ENCODE assay signal across 8 cellular contexts in genomic region chr11:47355283-47356128, GRCh38. TPM values are rescaled to one million over a fixed set of nuclear protein-coding genes. Genes with fewer than 3 reads are reported as not detected.
DNase-seq lines count a peak whose midpoint lies in the region; ATAC-seq and TF ChIP-seq lines count a peak whose summit lies in the region.

No MANE protein-coding gene starts in this region.

- intact Hi-C loops in Panc1 (cut with micrococcal nuclease; ENCODE audit: unreplicated experiment) = loop anchor here (10.0 kb wide), 2 partner anchors 101 to 181 kb away; partner anchors contain the start of genes ARFGAP2 and NR1H3

- peak; percentile 36 for TF ChIP-seq CTCF in DOHH2 (IDR thresholded peaks at IDR 0.05; ENCODE audit: low read depth, low read length, poor library complexity, severe bottlenecking)
- TF ChIP-seq CTCF in LNCAP (IDR thresholded peaks at IDR 0.05) = peak; percentile 99
- TF ChIP-seq CTCF in Panc1 (IDR thresholded peaks at IDR 0.05) = peak; percentile 100
- peak; percentile 87 for TF ChIP-seq CTCF in coronary artery (IDR thresholded peaks at IDR 0.05)

- H3K4me3 ChIP-seq in DOHH2 (ENCODE audit: low read length) (no peak overlapping the region), Panc1 (ENCODE audit: low read depth in 2 of 2, low read length in 2 of 2) (peak overlapping the region; percentile 19 to 36), coronary artery (peak overlapping the region; percentile 71)

- no peaks in the 10 kb centered on the region for H4K20me1 ChIP-seq in DOHH2 (ENCODE audit: control insufficient read depth, insufficient read depth, low read depth, low read length)

- peaks cover 9% of the 10 kb centered on the region for H3K79me2 ChIP-seq in DOHH2 (ENCODE audit: control insufficient read depth, low read length)

- ATAC-seq in Panc1 = peak; percentile 96
- ATAC-seq in GM18907 (IDR thresholded peaks at IDR 0.05; ENCODE audit: unreplicated experiment) = no peak
- ATAC-seq in HG03159 (IDR thresholded peaks at IDR 0.05; ENCODE audit: unreplicated experiment) = no peak

- CTCF ChIA-PET in Panc1 (lab: Charles Lee) = interaction anchor here (0.6 to 0.9 kb wide), 14 partner anchors 9 to 489 kb away, joined by 3 to 8 read pairs (median 3); no protein-coding TSS in a partner anchor

- H3K9me2 ChIP-seq in DOHH2 (replicated peaks; ENCODE audit: control insufficient read depth, low read length) = no peaks in the 10 kb centered on the region

- H3K4me2 ChIP-seq in DOHH2 (ENCODE audit: low read length) = no peak overlapping the region

- peaks cover 8% of the 10 kb centered on the region; the same call in 1 of the 2 replicates for H3F3A ChIP-seq in DOHH2 (ENCODE audit: control insufficient read depth, insufficient read depth)

- in situ Hi-C loops in Panc1 (cut with HindIII; ENCODE audit: low pct_unique_long_range_greater_than_20kb, low sequenced_read_pairs) = no loop called here

- H3K9me3 ChIP-seq in DOHH2 (ENCODE audit: control insufficient read depth, insufficient read depth, low read length) (peaks cover 8% of the 10 kb centered on the region; the same call in 1 of the 2 replicates), Panc1 (ENCODE audit: control insufficient read depth, insufficient read depth, low read depth, low read length) (no peaks in the 10 kb centered on the region)

- peaks cover 32% of the 10 kb centered on the region for H3K36me3 ChIP-seq in DOHH2 (ENCODE audit: control insufficient read depth, low read length)
- no peaks in the 10 kb centered on the region for H3K36me3 ChIP-seq in Panc1 (ENCODE audit: control insufficient read depth, insufficient read depth, low read length)

- H3K27ac ChIP-seq in DOHH2 (ENCODE audit: low read depth, low read length) = no peak overlapping the region
- H3K27ac ChIP-seq in Panc1 (ENCODE audit: low read length) = no peak overlapping the region
- H3K27ac ChIP-seq in coronary artery = no peak overlapping the region

- no peaks in the 10 kb centered on the region for H3K27me3 ChIP-seq in DOHH2 (ENCODE audit: control insufficient read depth, low read length)
- H3K27me3 ChIP-seq in Panc1 (ENCODE audit: control insufficient read depth, insufficient read depth, low read length) = no peaks in the 10 kb centered on the region

- BruUV-seq in Panc1 (replicated peaks; lab: Mats Ljungman, UMichigan) = no TSS peak

- POLR2A ChIA-PET in Panc1 (lab: Charles Lee) = interaction anchor here (0.8 kb wide), 1 partner anchor 195 kb away, joined by 6 read pairs; no protein-coding TSS in a partner anchor

- H3K4me1 ChIP-seq in DOHH2 (ENCODE audit: control insufficient read depth, low read length) = no peaks in the 10 kb centered on the region; the same call in 1 of the 2 replicates
- H3K4me1 ChIP-seq in Panc1 (ENCODE audit: control insufficient read depth, insufficient read depth, low read length) = no peaks in the 10 kb centered on the region

- DNase-seq in Panc1 (ENCODE audit: low read depth, low spot score) (peak; percentile 79), coronary artery (ENCODE audit: low spot score) (peak; percentile 92), kidney tubule cell (ENCODE audit: low spot score) (peak; percentile 95)
- DNase-seq in stimulated activated CD4-positive, alpha-beta T cell treated with anti-CD3 and anti-CD28 coated beads, Interleukin-4, amount 100 ng/mL, for 24 hours = peak; percentile 18

RNA-seq across cellular contexts. Expression of gene MYBPC3, which starts 3.0 kb away (rescaled TPM):
- not detected for total RNA-seq in Panc1 (2021; ENCODE audit: unreplicated experiment)
- polyA plus RNA-seq in Panc1 (2012; ENCODE audit: insufficient read length) = not detected

RNA-seq across cellular contexts. Expression of gene SPI1, which starts 22.8 kb away (rescaled TPM):
- total RNA-seq in Panc1 (2021; ENCODE audit: unreplicated experiment) = 0.31 TPM
- polyA plus RNA-seq in Panc1 (2012; ENCODE audit: insufficient read length) = not detected

RNA-seq across cellular contexts. Expression of gene SLC39A13, which starts 52.9 kb away (rescaled TPM):
- total RNA-seq in Panc1 (2021; ENCODE audit: unreplicated experiment) = 50.2 TPM
- polyA plus RNA-seq in Panc1 (2012; ENCODE audit: insufficient read length) = 71.3 TPM

Comparison
In these comparisons a context has a peak if more than half of its experiments do, and no peak if none do; other contexts are left out.
1. CTCF ChIP-seq: peak in every context shown above with its lines; median percentile 100 in Panc1; 99 in LNCAP; 87 in coronary artery; 36 in DOHH2.
2. DNase-seq: peak in every context shown above with its lines; median percentile 95 in kidney tubule cell; 92 in coronary artery; 79 in Panc1; 18 in stimulated activated CD4-positive, alpha-beta T cell treated with anti-CD3 and anti-CD28 coated beads, Interleukin-4, amount 100 ng/mL, for 24 hours.